1 cellular context compared by ENCODE assay signal in genomic region chrX:104315555-104315954, GRCh38.
TF ChIP-seq lines count a peak whose summit lies in the region.

No MANE protein-coding gene starts in this region.

TF ChIP-seq in IMR-90, 13 proteins besides CTCF, POLR2A, EP300 and RAD21 (continued from another document):
- TF ChIP-seq BHLHE40 (IDR thresholded peaks at IDR 0.05; ENCODE audit: low read depth, low read length) = 0 out of 2 replicates have a peak, but pooled peaks have one; percentile 14
- TF ChIP-seq, protein P1, sequence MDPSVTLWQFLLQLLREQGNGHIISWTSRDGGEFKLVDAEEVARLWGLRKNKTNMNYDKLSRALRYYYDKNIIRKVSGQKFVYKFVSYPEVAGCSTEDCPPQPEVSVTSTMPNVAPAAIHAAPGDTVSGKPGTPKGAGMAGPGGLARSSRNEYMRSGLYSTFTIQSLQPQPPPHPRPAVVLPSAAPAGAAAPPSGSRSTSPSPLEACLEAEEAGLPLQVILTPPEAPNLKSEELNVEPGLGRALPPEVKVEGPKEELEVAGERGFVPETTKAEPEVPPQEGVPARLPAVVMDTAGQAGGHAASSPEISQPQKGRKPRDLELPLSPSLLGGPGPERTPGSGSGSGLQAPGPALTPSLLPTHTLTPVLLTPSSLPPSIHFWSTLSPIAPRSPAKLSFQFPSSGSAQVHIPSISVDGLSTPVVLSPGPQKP (IDR thresholded peaks at IDR 0.05; ENCODE audit: borderline replicate concordance, low read depth, low read length) = no peak
- TF ChIP-seq FOS (IDR thresholded peaks at IDR 0.05; ENCODE audit: low read depth, low read length) = peak; percentile 50; the same call in 1 of the 2 replicates
